Comparison of ENCODE assay signal across 10 cellular contexts in genomic region chr2:159202568-159203071, GRCh38.
A peak's percentile ranks its signal among the peaks of the same experiment; 100 is the strongest.
DNase-seq lines count a peak whose midpoint lies in the region; ATAC-seq and TF ChIP-seq lines count a peak whose summit lies in the region.
"Had no signal": no experiment of that assay in that cellular context is flagged by ENCODE, and none has a peak within 500 bp of the region (broad histone marks: within the 10 kb centered on the region; RNA-seq: fewer than 3 reads in every experiment).

No MANE protein-coding gene starts in this region.

- no peaks in the 10 kb centered on the region for H3K36me3 Mint-ChIP-seq in IgD-negative memory B cell
- H3K36me3 Mint-ChIP-seq: activated naive CD4-positive, alpha-beta T cell treated with anti-CD3 and anti-CD28 coated beads, Interleukin-2, amount 10 ng/mL, durations not matched to agents 7 days and 5 days had no signal

- peaks cover 1% of the 10 kb centered on the region for H3K27me3 Mint-ChIP-seq in IgD-negative memory B cell
- no peaks in the 10 kb centered on the region for H3K27me3 Mint-ChIP-seq in stimulated activated naive CD8-positive, alpha-beta T cell treated with anti-CD3 and anti-CD28 coated beads, Interleukin-15, amount 100 ng/mL, for 72 hours
- H3K27me3 Mint-ChIP-seq: activated naive CD4-positive, alpha-beta T cell treated with anti-CD3 and anti-CD28 coated beads, Interleukin-2, amount 10 ng/mL, durations not matched to agents 7 days and 5 days; type B pancreatic cell had no signal

- intact Hi-C loops in left colon (cut with DNase I, micrococcal nuclease): no loop called here

- H3K27ac ChIP-seq in coronary artery (peak overlapping the region; percentile 54 to 85), substantia nigra (ENCODE audit: low read depth, low read length, poor library complexity, severe bottlenecking) (peak overlapping the region; percentile 4)

- ATAC-seq in left colon (peak; percentile 31), GM21717 (IDR thresholded peaks at IDR 0.05; ENCODE audit: unreplicated experiment) (no peak)
- ATAC-seq in stimulated activated naive CD8-positive, alpha-beta T cell treated with anti-CD3 and anti-CD28 coated beads, Interleukin-15, amount 100 ng/mL, for 72 hours: no peak

- no peak overlapping the region for H3K4me3 ChIP-seq in coronary artery

- no peak overlapping the region for H3K4me3 Mint-ChIP-seq in IgD-negative memory B cell
- H3K4me3 Mint-ChIP-seq in stimulated activated naive CD8-positive, alpha-beta T cell treated with anti-CD3 and anti-CD28 coated beads, Interleukin-15, amount 100 ng/mL, for 72 hours: no peak overlapping the region
- H3K4me3 Mint-ChIP-seq: activated naive CD4-positive, alpha-beta T cell treated with anti-CD3 and anti-CD28 coated beads, Interleukin-2, amount 10 ng/mL, durations not matched to agents 7 days and 5 days; type B pancreatic cell had no signal

- peaks cover 0 to 15% (median 10%) of the 10 kb centered on the region in 3 donors for H3K4me1 Mint-ChIP-seq in IgD-negative memory B cell
- H3K4me1 Mint-ChIP-seq in stimulated activated naive CD8-positive, alpha-beta T cell treated with anti-CD3 and anti-CD28 coated beads, Interleukin-15, amount 100 ng/mL, for 72 hours: peaks cover 18% of the 10 kb centered on the region

- TF ChIP-seq CTCF in coronary artery (IDR thresholded peaks at IDR 0.05): no peak

- DNase-seq in coronary artery (ENCODE audit: low spot score): peak; percentile 91
- peak; percentile 13 to 40 for DNase-seq in left colon
- DNase-seq in substantia nigra (lab: John Stamatoyannopoulos, UW): peak in 19 of 49 donors; percentile 18 to 64 (median 29)
- no peak for DNase-seq in stimulated activated CD4-positive, alpha-beta T cell treated with anti-CD3 and anti-CD28 coated beads, Interleukin-1b, Interleukin-23, amount 100 ng/mL, for 48 hours
- no peak for DNase-seq in stimulated activated naive CD8-positive, alpha-beta T cell treated with anti-CD3 and anti-CD28 coated beads, Interleukin-15, amount 100 ng/mL, for 72 hours
- DNase-seq in NCI-H2196 (lab: John Stamatoyannopoulos, UW; ENCODE audit: unreplicated experiment): no peak
- DNase-seq: activated naive CD4-positive, alpha-beta T cell treated with anti-CD3 and anti-CD28 coated beads, Interleukin-2, amount 10 ng/mL, durations not matched to agents 7 days and 5 days had no signal

- H3K27ac Mint-ChIP-seq in IgD-negative memory B cell: peak overlapping the region in 2 of 3 donors; percentile 88 to 94
- H3K27ac Mint-ChIP-seq in stimulated activated naive CD8-positive, alpha-beta T cell treated with anti-CD3 and anti-CD28 coated beads, Interleukin-15, amount 100 ng/mL, for 72 hours: no peak overlapping the region
- H3K27ac Mint-ChIP-seq: activated naive CD4-positive, alpha-beta T cell treated with anti-CD3 and anti-CD28 coated beads, Interleukin-2, amount 10 ng/mL, durations not matched to agents 7 days and 5 days; type B pancreatic cell had no signal

- no peaks in the 10 kb centered on the region for H3K9me3 Mint-ChIP-seq in IgD-negative memory B cell
- H3K9me3 Mint-ChIP-seq in stimulated activated naive CD8-positive, alpha-beta T cell treated with anti-CD3 and anti-CD28 coated beads, Interleukin-15, amount 100 ng/mL, for 72 hours: no peaks in the 10 kb centered on the region
- H3K9me3 Mint-ChIP-seq: activated naive CD4-positive, alpha-beta T cell treated with anti-CD3 and anti-CD28 coated beads, Interleukin-2, amount 10 ng/mL, durations not matched to agents 7 days and 5 days; type B pancreatic cell had no signal

Comparison
In these comparisons a context has a peak if more than half of its experiments do, and no peak if none do; other contexts are left out.
1. H3K27ac Mint-ChIP-seq: peak in IgD-negative memory B cell (2 of 3); none in stimulated activated naive CD8-positive, alpha-beta T cell treated with anti-CD3 and anti-CD28 coated beads, Interleukin-15, amount 100 ng/mL, for 72 hours (0 of 2).
2. DNase-seq: peak in coronary artery (single experiment) and left colon (2 of 2); none in stimulated activated CD4-positive, alpha-beta T cell treated with anti-CD3 and anti-CD28 coated beads, Interleukin-1b, Interleukin-23, amount 100 ng/mL, for 48 hours (single experiment), stimulated activated naive CD8-positive, alpha-beta T cell treated with anti-CD3 and anti-CD28 coated beads, Interleukin-15, amount 100 ng/mL, for 72 hours (0 of 2) and NCI-H2196 (single experiment).